In genomic region chr6:43764767-43765166, GRCh38 we compare ENCODE assay signal across 1 cellular context.
TF ChIP-seq lines count a peak whose summit lies in the region.

No MANE protein-coding gene starts in this region.

TF ChIP-seq in WTC11, 78 proteins besides CTCF, POLR2A, EP300 and RAD21 (continued from another document):
- no peak for TF ChIP-seq STAT6 (CRISPR knock-in tag; conservative IDR thresholded peaks at IDR 0.05; ENCODE audit: low read depth)
TF ChIP-seq in WTC11: peak in this region for 0.
